Comparison of ENCODE assay signal across 12 cellular contexts in genomic region chr9:116157436-116158138, GRCh38.
DNase-seq lines count a peak whose midpoint lies in the region; ATAC-seq and TF ChIP-seq lines count a peak whose summit lies in the region.
"Had no signal": no experiment of that assay in that cellular context is flagged by ENCODE, and none has a peak within 500 bp of the region (broad histone marks: within the 10 kb centered on the region; RNA-seq: fewer than 3 reads in every experiment).

No MANE protein-coding gene starts in this region.

- H3K27ac ChIP-seq in parathyroid adenoma, result peak overlapping the region; percentile 89
- H3K27ac ChIP-seq: HL-60 had no signal

- no peaks in the 10 kb centered on the region for H3K27me3 ChIP-seq in parathyroid adenoma (ENCODE audit: control insufficient read depth, insufficient read depth, low read length)

- DNase-seq in AG10803 (ENCODE audit: low read depth), result peak; percentile 62
- peak; percentile 72 for DNase-seq in glomerular visceral epithelial cell (ENCODE audit: extremely low spot score)
- DNase-seq in NCI-H2081 (lab: John Stamatoyannopoulos, UW), result no peak
- DNase-seq in stimulated activated CD4-positive, alpha-beta T cell treated with anti-CD3 and anti-CD28 coated beads, Interleukin-4, amount 100 ng/mL, for 4 hours, result no peak
- DNase-seq: activated CD8-positive, alpha-beta T cell treated with anti-CD3 and anti-CD28 coated beads for 36 hours; CD8-positive, alpha-beta T cell had no signal

- H2AFZ ChIP-seq in parathyroid adenoma, result no peak overlapping the region

- H3K79me2 ChIP-seq in parathyroid adenoma, result peaks cover 24% of the 10 kb centered on the region

- H3K4me1 ChIP-seq in parathyroid adenoma, result peaks cover 25% of the 10 kb centered on the region

- TF ChIP-seq CTCF in AG10803 (conservative IDR thresholded peaks at IDR 0.05; ENCODE audit: low read length), result no peak
- TF ChIP-seq CTCF in parathyroid adenoma (IDR thresholded peaks at IDR 0.05), result no peak

- no peaks in the 10 kb centered on the region for H3K9me3 ChIP-seq in parathyroid adenoma (ENCODE audit: control insufficient read depth, low read length)

- peak overlapping the region; percentile 88 for H3K4me2 ChIP-seq in parathyroid adenoma (ENCODE audit: low read length)

- no peak overlapping the region for H3K9ac ChIP-seq in parathyroid adenoma

- H3K4me3 ChIP-seq in AG10803 (ENCODE audit: low read length) (peak overlapping the region; percentile 93), parathyroid adenoma (ENCODE audit: low read depth, low read length) (peak overlapping the region; percentile 56)

- H3K36me3 ChIP-seq in parathyroid adenoma (ENCODE audit: control insufficient read depth, insufficient read depth, low read length), result peaks cover 3% of the 10 kb centered on the region

- ATAC-seq in SK-N-SH treated with all-trans-retinoic acid at 6 μM for 48 hours (peak; percentile 10; the same call in 1 of the 3 replicates), HG02759 (IDR thresholded peaks at IDR 0.05; ENCODE audit: unreplicated experiment) (no peak), HG02571 (IDR thresholded peaks at IDR 0.05; ENCODE audit: unreplicated experiment) (no peak)
- ATAC-seq: activated CD8-positive, alpha-beta T cell treated with anti-CD3 and anti-CD28 coated beads for 36 hours; CD8-positive, alpha-beta T cell; stimulated activated effector memory CD8-positive, alpha-beta T cell treated with anti-CD3 and anti-CD28 coated beads, Interleukin-12 subunit alpha, Interleukin-12 subunit beta, amount 100 ng/mL, for 72 hours had no signal

TF ChIP-seq in SK-N-SH treated with all-trans-retinoic acid at 6 μM for 48 hours, 23 proteins besides CTCF, POLR2A, EP300 and RAD21:
- no peak for TF ChIP-seq ZFP30 (CRISPR knock-in tag; IDR thresholded peaks at IDR 0.05)
- TF ChIP-seq, protein P1, sequence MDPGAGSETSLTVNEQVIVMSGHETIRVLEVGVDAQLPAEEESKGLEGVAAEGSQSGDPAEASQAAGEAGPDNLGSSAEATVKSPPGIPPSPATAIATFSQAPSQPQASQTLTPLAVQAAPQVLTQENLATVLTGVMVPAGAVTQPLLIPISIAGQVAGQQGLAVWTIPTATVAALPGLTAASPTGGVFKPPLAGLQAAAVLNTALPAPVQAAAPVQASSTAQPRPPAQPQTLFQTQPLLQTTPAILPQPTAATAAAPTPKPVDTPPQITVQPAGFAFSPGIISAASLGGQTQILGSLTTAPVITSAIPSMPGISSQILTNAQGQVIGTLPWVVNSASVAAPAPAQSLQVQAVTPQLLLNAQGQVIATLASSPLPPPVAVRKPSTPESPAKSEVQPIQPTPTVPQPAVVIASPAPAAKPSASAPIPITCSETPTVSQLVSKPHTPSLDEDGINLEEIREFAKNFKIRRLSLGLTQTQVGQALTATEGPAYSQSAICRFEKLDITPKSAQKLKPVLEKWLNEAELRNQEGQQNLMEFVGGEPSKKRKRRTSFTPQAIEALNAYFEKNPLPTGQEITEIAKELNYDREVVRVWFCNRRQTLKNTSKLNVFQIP (CRISPR knock-in tag; IDR thresholded peaks at IDR 0.05; ENCODE audit: borderline replicate concordance, low read depth), result no peak
- no peak for TF ChIP-seq TOX (CRISPR knock-in tag; IDR thresholded peaks at IDR 0.05; ENCODE audit: borderline replicate concordance)
- TF ChIP-seq BACH2 (CRISPR knock-in tag; IDR thresholded peaks at IDR 0.05; ENCODE audit: borderline replicate concordance), result no peak
- TF ChIP-seq, protein P2, sequence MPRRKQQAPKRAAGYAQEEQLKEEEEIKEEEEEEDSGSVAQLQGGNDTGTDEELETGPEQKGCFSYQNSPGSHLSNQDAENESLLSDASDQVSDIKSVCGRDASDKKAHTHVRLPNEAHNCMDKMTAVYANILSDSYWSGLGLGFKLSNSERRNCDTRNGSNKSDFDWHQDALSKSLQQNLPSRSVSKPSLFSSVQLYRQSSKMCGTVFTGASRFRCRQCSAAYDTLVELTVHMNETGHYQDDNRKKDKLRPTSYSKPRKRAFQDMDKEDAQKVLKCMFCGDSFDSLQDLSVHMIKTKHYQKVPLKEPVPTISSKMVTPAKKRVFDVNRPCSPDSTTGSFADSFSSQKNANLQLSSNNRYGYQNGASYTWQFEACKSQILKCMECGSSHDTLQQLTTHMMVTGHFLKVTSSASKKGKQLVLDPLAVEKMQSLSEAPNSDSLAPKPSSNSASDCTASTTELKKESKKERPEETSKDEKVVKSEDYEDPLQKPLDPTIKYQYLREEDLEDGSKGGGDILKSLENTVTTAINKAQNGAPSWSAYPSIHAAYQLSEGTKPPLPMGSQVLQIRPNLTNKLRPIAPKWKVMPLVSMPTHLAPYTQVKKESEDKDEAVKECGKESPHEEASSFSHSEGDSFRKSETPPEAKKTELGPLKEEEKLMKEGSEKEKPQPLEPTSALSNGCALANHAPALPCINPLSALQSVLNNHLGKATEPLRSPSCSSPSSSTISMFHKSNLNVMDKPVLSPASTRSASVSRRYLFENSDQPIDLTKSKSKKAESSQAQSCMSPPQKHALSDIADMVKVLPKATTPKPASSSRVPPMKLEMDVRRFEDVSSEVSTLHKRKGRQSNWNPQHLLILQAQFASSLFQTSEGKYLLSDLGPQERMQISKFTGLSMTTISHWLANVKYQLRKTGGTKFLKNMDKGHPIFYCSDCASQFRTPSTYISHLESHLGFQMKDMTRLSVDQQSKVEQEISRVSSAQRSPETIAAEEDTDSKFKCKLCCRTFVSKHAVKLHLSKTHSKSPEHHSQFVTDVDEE (CRISPR knock-in tag; IDR thresholded peaks at IDR 0.05), result no peak
TF ChIP-seq in SK-N-SH treated with all-trans-retinoic acid at 6 μM for 48 hours: peak in this region for 0.

Comparison
In these comparisons a context has a peak if more than half of its experiments do, and no peak if none do; other contexts are left out.
1. DNase-seq: peak in AG10803 (single experiment) and glomerular visceral epithelial cell (single experiment); none in NCI-H2081 (0 of 2) and stimulated activated CD4-positive, alpha-beta T cell treated with anti-CD3 and anti-CD28 coated beads, Interleukin-4, amount 100 ng/mL, for 4 hours (0 of 2).